1 cellular context compared by ENCODE assay signal in genomic region chr10:131086094-131086493, GRCh38.
TF ChIP-seq lines count a peak whose summit lies in the region.

No MANE protein-coding gene starts in this region.

TF ChIP-seq in HepG2, 621 proteins besides CTCF, POLR2A, EP300 and RAD21 (continued from another document):
- TF ChIP-seq ZHX1 (CRISPR knock-in tag; IDR thresholded peaks at IDR 0.05; ENCODE audit: low read depth) = no peak
- TF ChIP-seq UBTF (CRISPR knock-in tag; IDR thresholded peaks at IDR 0.05) = 0 out of 2 replicates have a peak, but pooled peaks have one; percentile 27
- TF ChIP-seq TBX2 (CRISPR knock-in tag; IDR thresholded peaks at IDR 0.05; ENCODE audit: borderline replicate concordance) = peak; percentile 36; the same call in 1 of the 2 replicates
- no peak for TF ChIP-seq KLF6 (CRISPR knock-in tag; IDR thresholded peaks at IDR 0.05)
- no peak for TF ChIP-seq IRF9 (CRISPR knock-in tag; IDR thresholded peaks at IDR 0.05; ENCODE audit: borderline replicate concordance)
- TF ChIP-seq NR2F6 (IDR thresholded peaks at IDR 0.05) = peak; percentile 77
- peak; percentile 80; the same call in 1 of the 2 replicates for TF ChIP-seq NR2F6 (CRISPR knock-in tag; IDR thresholded peaks at IDR 0.05)
- peak; percentile 67; the same call in 1 of the 2 replicates for TF ChIP-seq SOX5 (CRISPR knock-in tag; IDR thresholded peaks at IDR 0.05; ENCODE audit: borderline replicate concordance)
- peak; percentile 39; the same call in 1 of the 2 replicates for TF ChIP-seq FOXA3 (CRISPR knock-in tag; IDR thresholded peaks at IDR 0.05)
- peak; percentile 18; the same call in 1 of the 2 replicates for TF ChIP-seq CEBPG (CRISPR knock-in tag; IDR thresholded peaks at IDR 0.05)
- 0 out of 2 replicates have a peak, but pooled peaks have one; percentile 51 for TF ChIP-seq NR2F2 (IDR thresholded peaks at IDR 0.05; ENCODE audit: borderline replicate concordance, low read depth)
- TF ChIP-seq FOXK1 (CRISPR knock-in tag; IDR thresholded peaks at IDR 0.05; ENCODE audit: borderline replicate concordance, low read depth) = no peak
- peak; percentile 43; the same call in 1 of the 2 replicates for TF ChIP-seq TFAP4 (IDR thresholded peaks at IDR 0.05; ENCODE audit: borderline replicate concordance, low read depth)
- TF ChIP-seq NFE2L2 (IDR thresholded peaks at IDR 0.05; ENCODE audit: low read length) = peak; percentile 49
- TF ChIP-seq HHEX (CRISPR knock-in tag; IDR thresholded peaks at IDR 0.05) = 0 out of 2 replicates have a peak, but pooled peaks have one; percentile 39
- TF ChIP-seq ZFP36 (IDR thresholded peaks at IDR 0.05; ENCODE audit: borderline replicate concordance, low read depth, low read length, partially characterized antibody) = no peak
- TF ChIP-seq ZBTB34 (CRISPR knock-in tag; IDR thresholded peaks at IDR 0.05) = no peak
- peak; percentile 78; the same call in 1 of the 2 replicates for TF ChIP-seq ZSCAN29 (CRISPR knock-in tag; conservative IDR thresholded peaks at IDR 0.05)
- peak; percentile 43 for TF ChIP-seq ARID5B (CRISPR knock-in tag; IDR thresholded peaks at IDR 0.05)
- no peak for TF ChIP-seq SOX13 (IDR thresholded peaks at IDR 0.05)
- peak in 1 of 2 experiments; percentile 73; a peak in 2 of 4 replicates for TF ChIP-seq SOX13 (CRISPR knock-in tag; conservative IDR thresholded peaks at IDR 0.05 in 1 of 2, IDR thresholded peaks at IDR 0.05 in 1 of 2)
- TF ChIP-seq HDAC1 (CRISPR knock-in tag; IDR thresholded peaks at IDR 0.05) = 0 out of 2 replicates have a peak, but pooled peaks have one; percentile 12
- peak; percentile 35; the same call in 1 of the 2 replicates for TF ChIP-seq GATAD2A (CRISPR knock-in tag; IDR thresholded peaks at IDR 0.05)
- TF ChIP-seq POLR2G (IDR thresholded peaks at IDR 0.05; ENCODE audit: low read depth, low read length) = 0 out of 2 replicates have a peak, but pooled peaks have one; percentile 19
- peak; percentile 30; the same call in 1 of the 2 replicates for TF ChIP-seq ISL2 (CRISPR knock-in tag; IDR thresholded peaks at IDR 0.05)
- TF ChIP-seq FOXA1 (IDR thresholded peaks at IDR 0.05) = no peak
- peak; percentile 49; the same call in 1 of the 2 replicates for TF ChIP-seq FOXA1 (CRISPR knock-in tag; IDR thresholded peaks at IDR 0.05)
- peak; percentile 79 for TF ChIP-seq FOSL2 (CRISPR knock-in tag; IDR thresholded peaks at IDR 0.05)
- TF ChIP-seq NR2C2 (CRISPR knock-in tag; IDR thresholded peaks at IDR 0.05; ENCODE audit: borderline replicate concordance) = peak; percentile 35; the same call in 1 of the 2 replicates
- TF ChIP-seq SMARCE1 (IDR thresholded peaks at IDR 0.05; ENCODE audit: borderline replicate concordance) = no peak
- TF ChIP-seq ELF3 (CRISPR knock-in tag; IDR thresholded peaks at IDR 0.05) = no peak
- peak; percentile 21; the same call in 1 of the 2 replicates for TF ChIP-seq ZNF609 (CRISPR knock-in tag; IDR thresholded peaks at IDR 0.05; ENCODE audit: borderline replicate concordance)
- TF ChIP-seq NCOR1 (IDR thresholded peaks at IDR 0.05; ENCODE audit: borderline replicate concordance, low read length) = 0 out of 2 replicates have a peak, but pooled peaks have one; percentile 47
- TF ChIP-seq NFE2L1 (CRISPR knock-in tag; IDR thresholded peaks at IDR 0.05; ENCODE audit: borderline replicate concordance) = no peak
- TF ChIP-seq RARA (CRISPR knock-in tag; IDR thresholded peaks at IDR 0.05) = 0 out of 2 replicates have a peak, but pooled peaks have one; percentile 27
- TF ChIP-seq HMG20B (CRISPR knock-in tag; conservative IDR thresholded peaks at IDR 0.05) = 0 out of 2 replicates have a peak, but pooled peaks have one; percentile 14
- TF ChIP-seq KAT7 (CRISPR knock-in tag; IDR thresholded peaks at IDR 0.05; ENCODE audit: borderline replicate concordance) = no peak
- no peak for TF ChIP-seq ZNF367 (CRISPR knock-in tag; IDR thresholded peaks at IDR 0.05; ENCODE audit: borderline replicate concordance)
- TF ChIP-seq NR2F1 (CRISPR knock-in tag; IDR thresholded peaks at IDR 0.05) = peak; percentile 31 to 65; a peak in 3 of 4 replicates
- TF ChIP-seq HNF4A (CRISPR knock-in tag; IDR thresholded peaks at IDR 0.05) = 0 out of 2 replicates have a peak, but pooled peaks have one; percentile 31
- TF ChIP-seq ZNF691 (CRISPR knock-in tag; IDR thresholded peaks at IDR 0.05; ENCODE audit: borderline replicate concordance, low read depth) = no peak
